Comparison of ENCODE assay signal across 17 cellular contexts in genomic region chr5:55456216-55456895, GRCh38.
A peak's percentile ranks its signal among the peaks of the same experiment; 100 is the strongest.
DNase-seq lines count a peak whose midpoint lies in the region; ATAC-seq, FAIRE-seq and TF ChIP-seq lines count a peak whose summit lies in the region.
"Had no signal": no experiment of that assay in that cellular context is flagged by ENCODE, and none has a peak within 500 bp of the region (broad histone marks: within the 10 kb centered on the region; RNA-seq: fewer than 3 reads in every experiment).

No MANE protein-coding gene starts in this region.

- no peak overlapping the region for H3K4me3 ChIP-seq in keratinocyte (ENCODE audit: control insufficient read depth in 2 of 3, extremely low read depth in 1 of 3, insufficient read depth in 2 of 3, low read depth in 1 of 3, low read length in 3 of 3)
- H3K4me3 ChIP-seq: heart left ventricle, uterus had no signal

- H3K27me3 ChIP-seq in keratinocyte (ENCODE audit: control insufficient read depth, extremely low read depth, insufficient read depth, low read length), result no peaks in the 10 kb centered on the region
- H3K27me3 ChIP-seq: heart left ventricle, uterus had no signal

- TF ChIP-seq CTCF in keratinocyte (optimal IDR thresholded peaks at IDR 0.05 in 1 of 3, IDR thresholded peaks at IDR 0.05 in 1 of 3, conservative IDR thresholded peaks at IDR 0.05 in 1 of 3; ENCODE audit: extremely low read depth in 1 of 3, insufficient read depth in 2 of 3, low read length in 3 of 3), result no peak

- H3K79me2 ChIP-seq in keratinocyte (ENCODE audit: control insufficient read depth, insufficient read depth, low read length), result no peaks in the 10 kb centered on the region

- H3K4me1 ChIP-seq in keratinocyte (ENCODE audit: control insufficient read depth, extremely low read depth, insufficient read depth, low read length), result no peaks in the 10 kb centered on the region

- H3K9me1 ChIP-seq in keratinocyte (ENCODE audit: control insufficient read depth, extremely low read depth, insufficient read depth, low read length), result no peaks in the 10 kb centered on the region

- no peak overlapping the region for H3K27ac ChIP-seq in keratinocyte (ENCODE audit: control insufficient read depth, insufficient read depth, low read length)
- H3K27ac ChIP-seq: C4-2B, heart left ventricle, uterus had no signal

- no peak overlapping the region for H3K9ac ChIP-seq in keratinocyte (ENCODE audit: control insufficient read depth, extremely low read depth, insufficient read depth, low read length)

- no peak for ATAC-seq in Right ventricle myocardium inferior
- ATAC-seq: effector memory CD8-positive, alpha-beta T cell; heart left ventricle had no signal

- no peak overlapping the region for H3K4me2 ChIP-seq in keratinocyte (ENCODE audit: control insufficient read depth, extremely low read depth, insufficient read depth, low read depth, low read length)

- in situ Hi-C loops in KBM-7 (cut with MboI; ENCODE audit: low pct_unique_long_range_greater_than_20kb, low sequenced_read_pairs), result no loop called here

- dilution Hi-C loops in keratinocyte (cut with MboI; ENCODE audit: extremely low pct_ligation_motif_present, low sequenced_read_pairs), result no loop called here

- H3K9me3 ChIP-seq in keratinocyte (ENCODE audit: control insufficient read depth, low read depth, low read length), result no peaks in the 10 kb centered on the region
- H3K9me3 ChIP-seq: heart left ventricle, uterus had no signal

- no peaks in the 10 kb centered on the region for H3K36me3 ChIP-seq in keratinocyte (ENCODE audit: control insufficient read depth in 2 of 2, extremely low read depth in 1 of 2, insufficient read depth in 2 of 2, low read length in 2 of 2)
- H3K36me3 ChIP-seq: uterus had no signal

- H2AFZ ChIP-seq in keratinocyte (ENCODE audit: control insufficient read depth, low read length), result no peak overlapping the region

- DNase-seq in DMS53 (lab: John Stamatoyannopoulos, UW) (peak; percentile 51), HPDE6-E6E7 (ENCODE audit: extremely low spot score) (peak; percentile 27), astrocyte of the hippocampus (ENCODE audit: low read depth, low spot score) (peak; percentile 31), keratinocyte (ENCODE audit: low read depth, low spot score) (no peak), Right ventricle myocardium inferior (ENCODE audit: missing footprints) (no peak), NK-92 (lab: John Stamatoyannopoulos, UW; ENCODE audit: unreplicated experiment) (no peak), KBM-7 (no peak), HuH-7.5 (ENCODE audit: low spot score) (no peak)
- DNase-seq: activated B cell treated with CpG ODN at 0.5 μM for 24 hours; effector memory CD8-positive, alpha-beta T cell; heart left ventricle; naive B cell; NCI-H2029 treated with DMSO at 0.1 percent for 48 hours; NK-92 treated with Interleukin-12 subunit alpha and Interleukin-12 subunit beta, amount 100 ng/mL, for 24 hours; retina; uterus had no signal

- intact Hi-C loops in Right ventricle myocardium inferior (cut with DNase I), result no loop called here

- FAIRE-seq in keratinocyte (lab: Jason Lieb, UNC), result peak; percentile 17

- no peaks in the 10 kb centered on the region for H4K20me1 ChIP-seq in keratinocyte (ENCODE audit: control insufficient read depth, extremely low read depth, insufficient read depth, low read length)

Comparison
In these comparisons a context has a peak if more than half of its experiments do, and no peak if none do; other contexts are left out.
1. DNase-seq: peak in DMS53 (single experiment), HPDE6-E6E7 (single experiment) and astrocyte of the hippocampus (single experiment); none in keratinocyte (single experiment), Right ventricle myocardium inferior (single experiment), NK-92 (single experiment), KBM-7 (single experiment) and HuH-7.5 (single experiment).